In genomic region chr7:727806-728460, GRCh38 we compare ENCODE assay signal across 1 cellular context.
TF ChIP-seq lines count a peak whose summit lies in the region.

No MANE protein-coding gene starts in this region.

TF ChIP-seq in GM23338, 12 proteins besides CTCF, POLR2A, EP300 and RAD21 (continued from another document):
- TF ChIP-seq ZNF462 (CRISPR knock-in tag; IDR thresholded peaks at IDR 0.05) (no peak), STAT1 (IDR thresholded peaks at IDR 0.05; ENCODE audit: unreplicated experiment) (no peak), EZH2 (IDR thresholded peaks at IDR 0.05; ENCODE audit: low read depth, unreplicated experiment) (no peak), JUNB (IDR thresholded peaks at IDR 0.05; ENCODE audit: unreplicated experiment) (no peak), NANOG (IDR thresholded peaks at IDR 0.05; ENCODE audit: borderline replicate concordance) (no peak)
TF ChIP-seq in GM23338: peak in this region for 0.
